In the genomic region with DNA sequence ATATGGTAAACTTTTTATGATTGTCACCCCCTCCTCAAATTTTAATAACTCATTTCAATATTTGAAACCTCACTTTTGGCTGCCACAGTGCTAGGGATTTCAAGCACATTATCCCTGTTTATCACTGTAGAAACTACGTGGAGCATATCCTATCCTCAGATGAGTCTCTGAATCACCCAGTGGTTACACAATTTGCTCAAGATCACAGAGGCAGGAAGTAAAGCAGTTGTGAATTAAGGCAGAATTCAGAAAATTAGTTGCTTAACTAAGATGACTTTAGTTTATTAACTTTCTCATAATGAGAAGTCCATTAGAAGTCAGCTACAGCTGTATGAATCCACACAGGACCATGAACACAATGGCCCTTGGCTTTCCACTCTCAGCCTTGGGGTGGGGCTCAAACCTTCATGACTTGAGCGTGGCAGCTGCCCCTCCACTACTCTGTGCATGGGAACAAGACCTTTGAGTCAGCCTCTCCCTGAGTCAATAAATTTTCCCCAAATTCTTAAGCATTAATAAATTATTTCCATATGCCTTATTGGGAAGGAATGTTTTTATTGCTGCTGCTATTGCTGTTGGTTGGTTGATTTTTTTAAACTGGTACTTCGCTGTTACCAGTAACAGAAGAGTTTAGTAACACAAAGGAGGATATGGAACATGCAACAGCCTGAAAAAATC, we compare ENCODE assay signal across 25 cellular contexts.
"Had no signal": no experiment of that assay in that cellular context is flagged by ENCODE, and none has a peak within 500 bp of the region (broad histone marks: within the 10 kb centered on the region; RNA-seq: fewer than 3 reads in every experiment).

No MANE protein-coding gene starts in this region.

- H3K4me3 Mint-ChIP-seq: effector memory CD8-positive, alpha-beta T cell; immature natural killer cell; natural killer cell; stimulated activated naive B cell treated with anti-CD40 and anti-IgM and Interleukin-4, amounts not matched to agents 10 μg/mL and 1 μg/mL and 100 μg/mL, for 72 hours; T-cell; T-helper 2 cell treated with Interferon-gamma antibody and Interleukin-4, amounts not matched to agents 5 μg/mL and 100 μg/mL, for 36 hours had no signal

- H3K27me3 Mint-ChIP-seq: effector memory CD8-positive, alpha-beta T cell; progenitor cell of endocrine pancreas; stimulated activated naive B cell treated with anti-CD40 and anti-IgM and Interleukin-4, amounts not matched to agents 10 μg/mL and 1 μg/mL and 100 μg/mL, for 72 hours; T-cell had no signal

- H3K4me3 ChIP-seq: adrenal gland, ascending aorta, colonic mucosa, dorsolateral prefrontal cortex, hepatocyte, left lung, testis, uterus had no signal

- H3K36me3 Mint-ChIP-seq: activated naive CD4-positive, alpha-beta T cell treated with anti-CD3 and anti-CD28 coated beads, Interleukin-2, amount 50 U/mL, for 72 hours; stimulated activated naive B cell treated with anti-CD40 and anti-IgM and Interleukin-4, amounts not matched to agents 10 μg/mL and 1 μg/mL and 100 μg/mL, for 72 hours; T-cell had no signal

- H3K4me1 Mint-ChIP-seq: immature natural killer cell; natural killer cell; stimulated activated naive B cell treated with anti-CD40 and anti-IgM and Interleukin-4, amounts not matched to agents 10 μg/mL and 1 μg/mL and 100 μg/mL, for 72 hours; T-cell had no signal

- H3K27ac Mint-ChIP-seq: activated naive CD4-positive, alpha-beta T cell treated with anti-CD3 and anti-CD28 coated beads, Interleukin-2, amount 50 U/mL, for 72 hours; effector memory CD8-positive, alpha-beta T cell; immature natural killer cell; natural killer cell; progenitor cell of endocrine pancreas; stimulated activated naive B cell treated with anti-CD40 and anti-IgM and Interleukin-4, amounts not matched to agents 10 μg/mL and 1 μg/mL and 100 μg/mL, for 72 hours; T-cell; T-helper 2 cell treated with Interferon-gamma antibody and Interleukin-4, amounts not matched to agents 5 μg/mL and 100 μg/mL, for 36 hours had no signal

- ATAC-seq: activated naive CD4-positive, alpha-beta T cell treated with anti-CD3 and anti-CD28 coated beads, Interleukin-2, amount 50 U/mL, for 72 hours; effector memory CD8-positive, alpha-beta T cell; left lung; natural killer cell; stimulated activated naive B cell treated with anti-CD40 and anti-IgM and Interleukin-4, amounts not matched to agents 10 μg/mL and 1 μg/mL and 100 μg/mL, for 72 hours; T-cell had no signal

- DNase-seq: activated gamma-delta T cell treated with Interleukin-2 at 50 U/mL for 16 hours; activated T-cell treated with anti-CD3 and anti-CD28 coated beads, Interleukin-2, amount 50 U/mL, for 1 hour; adrenal gland; brain microvascular endothelial cell; central memory CD4-positive, alpha-beta T cell; colonic mucosa; dorsolateral prefrontal cortex; effector memory CD8-positive, alpha-beta T cell; glutamatergic neuron; immature natural killer cell; left lung; midbrain; natural killer cell; stimulated activated CD4-positive, alpha-beta T cell treated with anti-CD3 and anti-CD28 coated beads, Interleukin-2, amount 100 ng/mL, for 48 hours; stimulated activated CD8-positive, alpha-beta memory T cell treated with anti-CD3 and anti-CD28 coated beads, Interleukin-4, amount 100 ng/mL, for 48 hours; stimulated activated naive B cell treated with anti-CD40 and anti-IgM and Interleukin-4, amounts not matched to agents 10 μg/mL and 1 μg/mL and 100 μg/mL, for 72 hours; T-cell; testis; trophoblast cell; uterus had no signal
